ENCODE assay signal across 16 cellular contexts in genomic region chrX:27444093-27444908, GRCh38. TPM values are rescaled to one million over a fixed set of nuclear protein-coding genes. Genes with fewer than 3 reads are reported as not detected.
DNase-seq lines count a peak whose midpoint lies in the region; ATAC-seq and TF ChIP-seq lines count a peak whose summit lies in the region.
"Had no signal": no experiment of that assay in that cellular context is flagged by ENCODE, and none has a peak within 500 bp of the region (broad histone marks: within the 10 kb centered on the region; RNA-seq: fewer than 3 reads in every experiment).

No MANE protein-coding gene starts in this region.

- no peaks in the 10 kb centered on the region for H3K27me3 Mint-ChIP-seq in activated T-helper 1 cell treated with anti-CD3 and anti-CD28 coated beads, Interleukin-12 subunit alpha, Interleukin-12 subunit beta, Interleukin-2, Interleukin-4 antibody, amounts not matched to agents 30 ng/mL and 10 ng/mL and 1 ng/mL, durations not matched to agents 14 hours and 24 hours and 36 hours (ENCODE audit: insufficient read depth)
- H3K27me3 Mint-ChIP-seq in nephron progenitor cell (ENCODE audit: low read depth, poor library complexity), result no peaks in the 10 kb centered on the region
- H3K27me3 Mint-ChIP-seq: B cell, IgD-negative memory B cell had no signal

- no peak overlapping the region for H3K4me3 ChIP-seq in DND-41 (ENCODE audit: low read depth in 1 of 2, low read length in 2 of 2)

- peak; percentile 76 for ATAC-seq in DND-41 (ENCODE audit: insufficient read depth, low read depth)
- peak; percentile 85 for ATAC-seq in GM18861 (IDR thresholded peaks at IDR 0.05; ENCODE audit: unreplicated experiment)
- ATAC-seq in HG02852 (IDR thresholded peaks at IDR 0.05; ENCODE audit: unreplicated experiment), result peak; percentile 79

- H3K36me3 ChIP-seq in DND-41 (ENCODE audit: insufficient read depth, low read length), result no peaks in the 10 kb centered on the region

- H3K27me3 ChIP-seq in DND-41 (ENCODE audit: insufficient read depth, low read length, poor library complexity), result no peaks in the 10 kb centered on the region

- peak overlapping the region; percentile 43; the same call in 1 of the 2 replicates for H2AFZ ChIP-seq in DND-41 (ENCODE audit: low read depth, low read length)

- no peaks in the 10 kb centered on the region for H3K4me1 Mint-ChIP-seq in activated T-helper 1 cell treated with anti-CD3 and anti-CD28 coated beads, Interleukin-12 subunit alpha, Interleukin-12 subunit beta, Interleukin-2, Interleukin-4 antibody, amounts not matched to agents 30 ng/mL and 10 ng/mL and 1 ng/mL, durations not matched to agents 14 hours and 24 hours and 36 hours (ENCODE audit: low read depth)
- H3K4me1 Mint-ChIP-seq in nephron progenitor cell, result no peaks in the 10 kb centered on the region
- H3K4me1 Mint-ChIP-seq: B cell, IgD-negative memory B cell had no signal

- no peak overlapping the region for H3K9ac ChIP-seq in DND-41 (ENCODE audit: low read depth, low read length)

- H3K4me2 ChIP-seq in DND-41 (ENCODE audit: insufficient read depth, low read length), result no peak overlapping the region

- no peak overlapping the region; the same call in 1 of the 2 replicates for H3K27ac ChIP-seq in DND-41 (ENCODE audit: low read length)

- DNase-seq in DND-41, result peak; percentile 21
- DNase-seq in activated T-helper 1 cell treated with anti-CD3 and anti-CD28 coated beads, Interleukin-12 subunit alpha, Interleukin-12 subunit beta, Interleukin-2, Interleukin-4 antibody, amounts not matched to agents 30 ng/mL and 10 ng/mL and 1 ng/mL, durations not matched to agents 14 hours and 24 hours and 36 hours (ENCODE audit: low spot score), result no peak
- DNase-seq in NCI-H2107 (lab: John Stamatoyannopoulos, UW), result no peak
- no peak for DNase-seq in AG20443 (ENCODE audit: low spot score)
- no peak for DNase-seq in NCI-H524 (lab: John Stamatoyannopoulos, UW)
- DNase-seq in nephron progenitor cell, result no peak
- DNase-seq: DMS79 treated with DMSO at 0.1 percent for 48 hours; effector CD8-positive, alpha-beta T cell; GOT3; NCI-H1694; stimulated activated naive CD4-positive, alpha-beta T cell treated with Interleukin-2 at 50 U/mL for 16 hours had no signal

- TF ChIP-seq CTCF in DND-41 (IDR thresholded peaks at IDR 0.05; ENCODE audit: borderline replicate concordance, extremely low read depth, low read length, poor library complexity, severe bottlenecking), result no peak
- no peak for TF ChIP-seq CTCF in nephron progenitor cell (IDR thresholded peaks at IDR 0.05)

- H3K27ac Mint-ChIP-seq in activated T-helper 1 cell treated with anti-CD3 and anti-CD28 coated beads, Interleukin-12 subunit alpha, Interleukin-12 subunit beta, Interleukin-2, Interleukin-4 antibody, amounts not matched to agents 30 ng/mL and 10 ng/mL and 1 ng/mL, durations not matched to agents 14 hours and 24 hours and 36 hours, result peak overlapping the region; percentile 58
- H3K27ac Mint-ChIP-seq in nephron progenitor cell, result no peak overlapping the region
- H3K27ac Mint-ChIP-seq: B cell, IgD-negative memory B cell had no signal

- H4K20me1 ChIP-seq in DND-41 (ENCODE audit: insufficient read depth, low read length), result no peaks in the 10 kb centered on the region

- H3K79me2 ChIP-seq in DND-41 (ENCODE audit: insufficient read depth, low read length), result no peaks in the 10 kb centered on the region

- no peak overlapping the region for H3K4me3 Mint-ChIP-seq in activated T-helper 1 cell treated with anti-CD3 and anti-CD28 coated beads, Interleukin-12 subunit alpha, Interleukin-12 subunit beta, Interleukin-2, Interleukin-4 antibody, amounts not matched to agents 30 ng/mL and 10 ng/mL and 1 ng/mL, durations not matched to agents 14 hours and 24 hours and 36 hours
- H3K4me3 Mint-ChIP-seq in nephron progenitor cell, result no peak overlapping the region
- H3K4me3 Mint-ChIP-seq: B cell, IgD-negative memory B cell had no signal

- peaks cover 7% of the 10 kb centered on the region for H3K9me3 ChIP-seq in DND-41 (ENCODE audit: insufficient read depth, low read length, severe bottlenecking)

- peaks cover 5% of the 10 kb centered on the region for H3K9me3 Mint-ChIP-seq in activated T-helper 1 cell treated with anti-CD3 and anti-CD28 coated beads, Interleukin-12 subunit alpha, Interleukin-12 subunit beta, Interleukin-2, Interleukin-4 antibody, amounts not matched to agents 30 ng/mL and 10 ng/mL and 1 ng/mL, durations not matched to agents 14 hours and 24 hours and 36 hours
- H3K9me3 Mint-ChIP-seq in nephron progenitor cell, result peaks cover 51% of the 10 kb centered on the region
- H3K9me3 Mint-ChIP-seq: IgD-negative memory B cell had no signal

- H3K36me3 Mint-ChIP-seq in activated T-helper 1 cell treated with anti-CD3 and anti-CD28 coated beads, Interleukin-12 subunit alpha, Interleukin-12 subunit beta, Interleukin-2, Interleukin-4 antibody, amounts not matched to agents 30 ng/mL and 10 ng/mL and 1 ng/mL, durations not matched to agents 14 hours and 24 hours and 36 hours (ENCODE audit: low read depth), result no peaks in the 10 kb centered on the region
- no peaks in the 10 kb centered on the region for H3K36me3 Mint-ChIP-seq in nephron progenitor cell (ENCODE audit: low read depth)
- H3K36me3 Mint-ChIP-seq: IgD-negative memory B cell had no signal

- peaks cover 6% of the 10 kb centered on the region; the same call in 1 of the 2 replicates for H3K4me1 ChIP-seq in DND-41 (ENCODE audit: insufficient read depth, low read length)

- intact Hi-C loops in activated T-helper 1 cell treated with anti-CD3 and anti-CD28 coated beads, Interleukin-12 subunit alpha, Interleukin-12 subunit beta, Interleukin-2, Interleukin-4 antibody, amounts not matched to agents 30 ng/mL and 10 ng/mL and 1 ng/mL, durations not matched to agents 14 hours and 24 hours and 36 hours (cut with micrococcal nuclease), result no loop called here

RNA-seq across cellular contexts. Expression of gene PPP4R3C, which starts 18.8 kb away (rescaled TPM):
- not detected in 2 replicates for total RNA-seq in activated T-helper 1 cell treated with anti-CD3 and anti-CD28 coated beads, Interleukin-12 subunit alpha, Interleukin-12 subunit beta, Interleukin-2, Interleukin-4 antibody, amounts not matched to agents 30 ng/mL and 10 ng/mL and 1 ng/mL, durations not matched to agents 14 hours and 24 hours and 36 hours
- total RNA-seq: B cell, frontal cortex had no signal
